21 cellular contexts compared by ENCODE assay signal in genomic region chr10:62131724-62132123, GRCh38.
DNase-seq lines count a peak whose midpoint lies in the region; ATAC-seq and TF ChIP-seq lines count a peak whose summit lies in the region.
"Had no signal": no experiment of that assay in that cellular context is flagged by ENCODE, and none has a peak within 500 bp of the region (broad histone marks: within the 10 kb centered on the region; RNA-seq: fewer than 3 reads in every experiment).

No MANE protein-coding gene starts in this region.

- POLR2A ChIA-PET in AG04450 (lab: Yijun Ruan, JAX) (interaction anchor here (0.9 to 1.3 kb wide), 2 partner anchors 33 to 37 kb away, joined by 4 read pairs; no protein-coding TSS in a partner anchor), SK-N-SH (lab: Yijun Ruan, JAX) (no interaction called here)

- DNase-seq in AG04450 (ENCODE audit: low read depth, low spot score) (no peak), GM23338 (ENCODE audit: low spot score) (no peak), SK-N-SH (no peak), fibroblast of lung (ENCODE audit: low read depth in 2 of 2) (no peak), sciatic nerve (ENCODE audit: low spot score) (no peak)
- no peak for DNase-seq in activated CD8-positive, alpha-beta memory T cell treated with anti-CD3 and anti-CD28 coated beads, Interleukin-2, amount 50 U/mL, for 48 hours
- DNase-seq: Caco-2; CD4-positive, alpha-beta memory T cell; DMS 273 treated with DMSO at 0.1 percent for 48 hours; DND-41; NCI-H1092; NCI-H1436; NCI-H187 treated with DMSO at 0.1 percent for 48 hours; NCI-H2107; NCI-H510A; SJCRH30 had no signal

- H3K4me2 ChIP-seq in GM23338: no peak overlapping the region
- no peak overlapping the region for H3K4me2 ChIP-seq in SK-N-SH
- no peak overlapping the region for H3K4me2 ChIP-seq in fibroblast of lung (ENCODE audit: extremely low read depth, insufficient read depth, low read length)
- H3K4me2 ChIP-seq: BLaER1 had no signal

- no peak for ATAC-seq in GM23338
- ATAC-seq in sciatic nerve: no peak
- ATAC-seq in HG02623 (IDR thresholded peaks at IDR 0.05; ENCODE audit: unreplicated experiment): no peak
- ATAC-seq in HG02678 (IDR thresholded peaks at IDR 0.05; ENCODE audit: unreplicated experiment): no peak

- H3K27ac Mint-ChIP-seq in GM23338: no peak overlapping the region

- intact Hi-C loops in sciatic nerve (cut with DNase I): no loop called here

- WGBS in SK-N-SH (ENCODE audit: low lambda C conversion rate): 96% methylated on average over 4 of the region's 4 CpGs

- no peak for TF ChIP-seq EP300 in SK-N-SH (IDR thresholded peaks at IDR 0.05; ENCODE audit: borderline replicate concordance in 1 of 2, low read depth in 1 of 2, low read length in 1 of 2)

- CTCF ChIA-PET in AG04450 (lab: Charles Lee): interaction anchor here (1.0 kb wide), 1 partner anchor 235 kb away, joined by 3 read pairs; no protein-coding TSS in a partner anchor
- CTCF ChIA-PET in SK-N-SH (lab: Yijun Ruan, JAX): interaction anchor here (0.5 kb wide), 1 partner anchor 43 kb away, joined by 3 read pairs; no protein-coding TSS in a partner anchor

- H3K9me3 Mint-ChIP-seq in GM23338: peaks cover 9% of the 10 kb centered on the region; the same call in 2 of the 3 replicates

- no peaks in the 10 kb centered on the region for H4K20me1 ChIP-seq in GM23338 (replicated peaks; ENCODE audit: insufficient read depth)
- H4K20me1 ChIP-seq in SK-N-SH (ENCODE audit: insufficient read depth): no peaks in the 10 kb centered on the region
- no peaks in the 10 kb centered on the region for H4K20me1 ChIP-seq in fibroblast of lung (ENCODE audit: control insufficient read depth, extremely low read depth, insufficient read depth, low read length)
- H4K20me1 ChIP-seq: BLaER1 had no signal

- no peak for TF ChIP-seq RAD21 in SK-N-SH (IDR thresholded peaks at IDR 0.05; ENCODE audit: low read length)

- H3K27ac ChIP-seq in AG04450 (ENCODE audit: low read depth, low read length) (peak overlapping the region; percentile 74), GM23338 (ENCODE audit: low read depth) (no peak overlapping the region), SK-N-SH (ENCODE audit: low read depth in 2 of 2, low read length in 1 of 2) (peak overlapping the region in 1 of 2 experiments; percentile 68; a peak in 2 of 4 replicates), fibroblast of lung (ENCODE audit: insufficient read depth, low read length) (peak overlapping the region; percentile 46)
- H3K27ac ChIP-seq: BLaER1, RWPE1, SJCRH30 had no signal

- H3K27me3 Mint-ChIP-seq in GM23338 (ENCODE audit: insufficient read depth, low read depth, poor library complexity): no peaks in the 10 kb centered on the region
- H3K27me3 Mint-ChIP-seq: CD4-positive, alpha-beta memory T cell had no signal

- H3K36me3 ChIP-seq in GM23338 (ENCODE audit: insufficient read depth) (no peaks in the 10 kb centered on the region), SK-N-SH (replicated peaks in 1 of 2; ENCODE audit: control insufficient read depth in 1 of 2, insufficient read depth in 2 of 2, low read length in 1 of 2) (no peaks in the 10 kb centered on the region), fibroblast of lung (ENCODE audit: control insufficient read depth, insufficient read depth, low read length) (no peaks in the 10 kb centered on the region)
- H3K36me3 ChIP-seq: BLaER1, HAP-1, SJCRH30 had no signal

- H3K27me3 ChIP-seq in AG04450 (ENCODE audit: control insufficient read depth, insufficient read depth, low read length): no peaks in the 10 kb centered on the region
- H3K27me3 ChIP-seq in GM23338 (ENCODE audit: insufficient read depth): no peaks in the 10 kb centered on the region
- no peaks in the 10 kb centered on the region for H3K27me3 ChIP-seq in SK-N-SH (ENCODE audit: insufficient read depth)
- no peaks in the 10 kb centered on the region for H3K27me3 ChIP-seq in fibroblast of lung (ENCODE audit: control insufficient read depth, insufficient read depth, low read length)
- H3K27me3 ChIP-seq: BLaER1, SJCRH30 had no signal

- TF ChIP-seq CTCF in AG04450 (IDR thresholded peaks at IDR 0.05; ENCODE audit: low read depth, low read length) (no peak), GM23338 (conservative IDR thresholded peaks at IDR 0.05; ENCODE audit: low read depth in 2 of 2) (no peak), SK-N-SH (IDR thresholded peaks at IDR 0.05) (no peak), fibroblast of lung (conservative IDR thresholded peaks at IDR 0.05 in 1 of 2, IDR thresholded peaks at IDR 0.05 in 1 of 2; ENCODE audit: low read depth in 1 of 2, low read length in 2 of 2) (no peak)

- no peaks in the 10 kb centered on the region for H3K79me2 ChIP-seq in GM23338 (replicated peaks; ENCODE audit: insufficient read depth)
- H3K79me2 ChIP-seq in SK-N-SH (ENCODE audit: insufficient read depth): no peaks in the 10 kb centered on the region
- no peaks in the 10 kb centered on the region for H3K79me2 ChIP-seq in fibroblast of lung (ENCODE audit: control insufficient read depth, insufficient read depth, low read length)

- peaks cover 3% of the 10 kb centered on the region; the same call in 1 of the 3 replicates for H3K36me3 Mint-ChIP-seq in GM23338 (ENCODE audit: low read depth)

- no peak overlapping the region for H3K4me3 ChIP-seq in AG04450 (ENCODE audit: low read depth, low read length)
- no peak overlapping the region for H3K4me3 ChIP-seq in GM23338
- no peak overlapping the region for H3K4me3 ChIP-seq in SK-N-SH (ENCODE audit: low read depth in 2 of 2, low read length in 1 of 2)
- H3K4me3 ChIP-seq in fibroblast of lung (replicated peaks in 1 of 4; ENCODE audit: control extremely low read depth in 1 of 4, insufficient read depth in 1 of 4, low read depth in 3 of 4, low read length in 4 of 4): no peak overlapping the region
- H3K4me3 ChIP-seq: BLaER1, HAP-1, SJCRH30 had no signal

- H3K4me3 Mint-ChIP-seq in GM23338: no peak overlapping the region
- H3K4me3 Mint-ChIP-seq: CD4-positive, alpha-beta memory T cell had no signal

- H3K9ac ChIP-seq in SK-N-SH: no peak overlapping the region
- H3K9ac ChIP-seq in fibroblast of lung (ENCODE audit: insufficient read depth, low read length): no peak overlapping the region
- H3K9ac ChIP-seq: BLaER1 had no signal

- H2AFZ ChIP-seq in GM23338: peak overlapping the region; percentile 47; the same call in 1 of the 2 replicates
- H2AFZ ChIP-seq in SK-N-SH (ENCODE audit: low read depth): 0 out of 2 replicates have a peak overlapping the region, but pooled peaks have one; percentile 23
- H2AFZ ChIP-seq in fibroblast of lung (ENCODE audit: low read length): no peak overlapping the region

- no peaks in the 10 kb centered on the region for H3K9me3 ChIP-seq in AG04450 (ENCODE audit: control insufficient read depth, insufficient read depth, low read length)
- no peaks in the 10 kb centered on the region for H3K9me3 ChIP-seq in SK-N-SH
- H3K9me3 ChIP-seq in fibroblast of lung (ENCODE audit: control insufficient read depth, insufficient read depth, low read depth, low read length): no peaks in the 10 kb centered on the region
- H3K9me3 ChIP-seq: HAP-1 had no signal

- H3K9me2 ChIP-seq in GM23338 (ENCODE audit: insufficient read depth) (no peaks in the 10 kb centered on the region), SK-N-SH (no peaks in the 10 kb centered on the region)

- no peaks in the 10 kb centered on the region for H3K4me1 Mint-ChIP-seq in GM23338

- H3K4me1 ChIP-seq in GM23338 (ENCODE audit: insufficient read depth) (no peaks in the 10 kb centered on the region), SK-N-SH (ENCODE audit: control insufficient read depth in 1 of 2, insufficient read depth in 2 of 2, low read depth in 1 of 2, low read length in 1 of 2) (peaks cover 0 to 12% of the 10 kb centered on the region in 2 experiments; a peak in 1 of 4 replicates), fibroblast of lung (ENCODE audit: control insufficient read depth, extremely low read depth, insufficient read depth, low read length) (peaks cover 8% of the 10 kb centered on the region)
- H3K4me1 ChIP-seq: BLaER1, Caco-2, HAP-1, SJCRH30 had no signal

- H3F3A ChIP-seq in GM23338 (replicated peaks; ENCODE audit: low read depth): no peaks in the 10 kb centered on the region
- H3F3A ChIP-seq in SK-N-SH (replicated peaks; ENCODE audit: insufficient read depth): peaks cover 11% of the 10 kb centered on the region

TF ChIP-seq in GM23338, 12 proteins besides CTCF, POLR2A, EP300 and RAD21 (continues in another document):
- TF ChIP-seq ZNF114 (CRISPR knock-in tag; IDR thresholded peaks at IDR 0.05): no peak
- no peak for TF ChIP-seq NANOG (IDR thresholded peaks at IDR 0.05; ENCODE audit: borderline replicate concordance)
- no peak for TF ChIP-seq EZH2phosphoT487 (IDR thresholded peaks at IDR 0.05; ENCODE audit: unreplicated experiment)
- no peak for TF ChIP-seq EZH2 (IDR thresholded peaks at IDR 0.05; ENCODE audit: low read depth, unreplicated experiment)
- TF ChIP-seq STAT1 (IDR thresholded peaks at IDR 0.05; ENCODE audit: unreplicated experiment): no peak
- TF ChIP-seq ZNF331 (CRISPR knock-in tag; IDR thresholded peaks at IDR 0.05; ENCODE audit: low read depth): no peak
- no peak for TF ChIP-seq JUNB (IDR thresholded peaks at IDR 0.05; ENCODE audit: unreplicated experiment)

TF ChIP-seq in SK-N-SH, 30 proteins besides CTCF, POLR2A, EP300 and RAD21:
- TF ChIP-seq ZBTB33 (IDR thresholded peaks at IDR 0.05; ENCODE audit: borderline replicate concordance, low read depth): no peak
